Comparison of ENCODE assay signal across 8 cellular contexts in genomic region chr9:6667633-6668280, GRCh38. TPM values are rescaled to one million over a fixed set of nuclear protein-coding genes. Genes with fewer than 3 reads are reported as not detected.
DNase-seq lines count a peak whose midpoint lies in the region; ATAC-seq and TF ChIP-seq lines count a peak whose summit lies in the region.

No MANE protein-coding gene starts in this region.

- intact Hi-C loops in thyroid gland (cut with DNase I) (loop anchor here (10.0 kb wide), 2 partner anchors 83 to 313 kb away; no protein-coding TSS in a partner anchor), left colon (cut with DNase I, micrococcal nuclease) (loop anchor here in 1 of 2 donors (10.0 kb wide), 3 partner anchors 83 to 313 kb away; no protein-coding TSS in a partner anchor)

- ATAC-seq in HG03175 (IDR thresholded peaks at IDR 0.05; ENCODE audit: unreplicated experiment) (peak; percentile 41), SK-N-SH treated with all-trans-retinoic acid at 6 μM for 48 hours (peak; percentile 82), left colon (no peak), HG03097 (IDR thresholded peaks at IDR 0.05; ENCODE audit: low FRiP score, unreplicated experiment) (no peak)

- DNase-seq in D341Med (ENCODE audit: low spot score) (peak; percentile 60), glomerular visceral epithelial cell (ENCODE audit: extremely low spot score) (peak; percentile 43), thyroid gland (no peak), left colon (no peak)
- no peak for DNase-seq in activated CD8-positive, alpha-beta memory T cell treated with anti-CD3 and anti-CD28 coated beads for 24 hours

- H3K4me1 ChIP-seq in thyroid gland, result no peaks in the 10 kb centered on the region

- no peaks in the 10 kb centered on the region for H3K36me3 ChIP-seq in thyroid gland

- no peaks in the 10 kb centered on the region for H3K27me3 ChIP-seq in thyroid gland

- H3K27ac ChIP-seq in thyroid gland, result no peak overlapping the region

- no peak overlapping the region for H3K4me3 ChIP-seq in thyroid gland (replicated peaks in 1 of 3)

- WGBS in thyroid gland, 2 donors, result 38 to 47% methylated on average over 5 of the region's 5 CpGs

- TF ChIP-seq POLR2A in thyroid gland (IDR thresholded peaks at IDR 0.05), result no peak

- peak in 4 of 6 experiments; percentile 14 to 59 (median 58) for TF ChIP-seq CTCF in thyroid gland (IDR thresholded peaks at IDR 0.05)

- no peaks in the 10 kb centered on the region for H3K9me3 ChIP-seq in thyroid gland

TF ChIP-seq in SK-N-SH treated with all-trans-retinoic acid at 6 μM for 48 hours, 23 proteins besides CTCF, POLR2A, EP300 and RAD21:
- TF ChIP-seq ZFP3 (CRISPR knock-in tag; IDR thresholded peaks at IDR 0.05) (no peak), BACH2 (CRISPR knock-in tag; IDR thresholded peaks at IDR 0.05; ENCODE audit: borderline replicate concordance) (no peak), TOX (CRISPR knock-in tag; IDR thresholded peaks at IDR 0.05; ENCODE audit: borderline replicate concordance) (no peak), PPARA (CRISPR knock-in tag; IDR thresholded peaks at IDR 0.05; ENCODE audit: borderline replicate concordance) (no peak), TCF4 (CRISPR knock-in tag; IDR thresholded peaks at IDR 0.05; ENCODE audit: borderline replicate concordance) (no peak), POU6F1 (CRISPR knock-in tag; IDR thresholded peaks at IDR 0.05; ENCODE audit: borderline replicate concordance, low read depth) (no peak), ZNF565 (CRISPR knock-in tag; conservative IDR thresholded peaks at IDR 0.05; ENCODE audit: low read depth) (no peak), OSR1 (CRISPR knock-in tag; IDR thresholded peaks at IDR 0.05) (no peak), ESRRG (CRISPR knock-in tag; IDR thresholded peaks at IDR 0.05) (no peak), GLIS3 (CRISPR knock-in tag; IDR thresholded peaks at IDR 0.05) (no peak), ISL1 (CRISPR knock-in tag; IDR thresholded peaks at IDR 0.05) (no peak), ZNF70 (CRISPR knock-in tag; IDR thresholded peaks at IDR 0.05) (no peak), PATZ1 (CRISPR knock-in tag; IDR thresholded peaks at IDR 0.05; ENCODE audit: borderline replicate concordance) (no peak), ZNF8 (CRISPR knock-in tag; IDR thresholded peaks at IDR 0.05) (no peak)
- TF ChIP-seq, protein P1, sequence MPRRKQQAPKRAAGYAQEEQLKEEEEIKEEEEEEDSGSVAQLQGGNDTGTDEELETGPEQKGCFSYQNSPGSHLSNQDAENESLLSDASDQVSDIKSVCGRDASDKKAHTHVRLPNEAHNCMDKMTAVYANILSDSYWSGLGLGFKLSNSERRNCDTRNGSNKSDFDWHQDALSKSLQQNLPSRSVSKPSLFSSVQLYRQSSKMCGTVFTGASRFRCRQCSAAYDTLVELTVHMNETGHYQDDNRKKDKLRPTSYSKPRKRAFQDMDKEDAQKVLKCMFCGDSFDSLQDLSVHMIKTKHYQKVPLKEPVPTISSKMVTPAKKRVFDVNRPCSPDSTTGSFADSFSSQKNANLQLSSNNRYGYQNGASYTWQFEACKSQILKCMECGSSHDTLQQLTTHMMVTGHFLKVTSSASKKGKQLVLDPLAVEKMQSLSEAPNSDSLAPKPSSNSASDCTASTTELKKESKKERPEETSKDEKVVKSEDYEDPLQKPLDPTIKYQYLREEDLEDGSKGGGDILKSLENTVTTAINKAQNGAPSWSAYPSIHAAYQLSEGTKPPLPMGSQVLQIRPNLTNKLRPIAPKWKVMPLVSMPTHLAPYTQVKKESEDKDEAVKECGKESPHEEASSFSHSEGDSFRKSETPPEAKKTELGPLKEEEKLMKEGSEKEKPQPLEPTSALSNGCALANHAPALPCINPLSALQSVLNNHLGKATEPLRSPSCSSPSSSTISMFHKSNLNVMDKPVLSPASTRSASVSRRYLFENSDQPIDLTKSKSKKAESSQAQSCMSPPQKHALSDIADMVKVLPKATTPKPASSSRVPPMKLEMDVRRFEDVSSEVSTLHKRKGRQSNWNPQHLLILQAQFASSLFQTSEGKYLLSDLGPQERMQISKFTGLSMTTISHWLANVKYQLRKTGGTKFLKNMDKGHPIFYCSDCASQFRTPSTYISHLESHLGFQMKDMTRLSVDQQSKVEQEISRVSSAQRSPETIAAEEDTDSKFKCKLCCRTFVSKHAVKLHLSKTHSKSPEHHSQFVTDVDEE (CRISPR knock-in tag; IDR thresholded peaks at IDR 0.05), result no peak
- TF ChIP-seq, protein P2, sequence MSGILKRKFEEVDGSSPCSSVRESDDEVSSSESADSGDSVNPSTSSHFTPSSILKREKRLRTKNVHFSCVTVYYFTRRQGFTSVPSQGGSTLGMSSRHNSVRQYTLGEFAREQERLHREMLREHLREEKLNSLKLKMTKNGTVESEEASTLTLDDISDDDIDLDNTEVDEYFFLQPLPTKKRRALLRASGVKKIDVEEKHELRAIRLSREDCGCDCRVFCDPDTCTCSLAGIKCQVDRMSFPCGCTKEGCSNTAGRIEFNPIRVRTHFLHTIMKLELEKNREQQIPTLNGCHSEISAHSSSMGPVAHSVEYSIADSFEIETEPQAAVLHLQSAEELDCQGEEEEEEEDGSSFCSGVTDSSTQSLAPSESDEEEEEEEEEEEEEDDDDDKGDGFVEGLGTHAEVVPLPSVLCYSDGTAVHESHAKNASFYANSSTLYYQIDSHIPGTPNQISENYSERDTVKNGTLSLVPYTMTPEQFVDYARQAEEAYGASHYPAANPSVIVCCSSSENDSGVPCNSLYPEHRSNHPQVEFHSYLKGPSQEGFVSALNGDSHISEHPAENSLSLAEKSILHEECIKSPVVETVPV (CRISPR knock-in tag; IDR thresholded peaks at IDR 0.05), result no peak
- TF ChIP-seq, protein P3, sequence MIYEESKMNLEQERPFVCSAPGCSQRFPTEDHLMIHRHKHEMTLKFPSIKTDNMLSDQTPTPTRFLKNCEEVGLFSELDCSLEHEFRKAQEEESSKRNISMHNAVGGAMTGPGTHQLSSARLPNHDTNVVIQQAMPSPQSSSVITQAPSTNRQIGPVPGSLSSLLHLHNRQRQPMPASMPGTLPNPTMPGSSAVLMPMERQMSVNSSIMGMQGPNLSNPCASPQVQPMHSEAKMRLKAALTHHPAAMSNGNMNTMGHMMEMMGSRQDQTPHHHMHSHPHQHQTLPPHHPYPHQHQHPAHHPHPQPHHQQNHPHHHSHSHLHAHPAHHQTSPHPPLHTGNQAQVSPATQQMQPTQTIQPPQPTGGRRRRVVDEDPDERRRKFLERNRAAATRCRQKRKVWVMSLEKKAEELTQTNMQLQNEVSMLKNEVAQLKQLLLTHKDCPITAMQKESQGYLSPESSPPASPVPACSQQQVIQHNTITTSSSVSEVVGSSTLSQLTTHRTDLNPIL (CRISPR knock-in tag; IDR thresholded peaks at IDR 0.05; ENCODE audit: low read depth), result no peak
TF ChIP-seq in SK-N-SH treated with all-trans-retinoic acid at 6 μM for 48 hours: peak in this region for 0.

RNA-seq across cellular contexts. Expression of gene GLDC, which starts 22.2 kb away (rescaled TPM):
- total RNA-seq in thyroid gland (10 to 100 TPM in 2 of 4 donors, 1 to 10 TPM in 2; 1.7 to 15.1 (median 8.6) TPM), left colon (1 to 10 TPM in 1 of 2 donors, under 1 TPM in 1; 0.70 to 2.2 TPM)

Comparison
In these comparisons a context has a peak if more than half of its experiments do, and no peak if none do; other contexts are left out.
1. DNase-seq: peak in D341Med (single experiment) and glomerular visceral epithelial cell (single experiment); none in thyroid gland (0 of 2), left colon (0 of 2) and activated CD8-positive, alpha-beta memory T cell treated with anti-CD3 and anti-CD28 coated beads for 24 hours (single experiment).
2. ATAC-seq: peak in HG03175 (single experiment) and SK-N-SH treated with all-trans-retinoic acid at 6 μM for 48 hours (single experiment); none in left colon (single experiment) and HG03097 (single experiment).